Comparison of ENCODE assay signal across 9 cellular contexts in genomic region chr11:8917157-8917820, GRCh38. TPM values are rescaled to one million over a fixed set of nuclear protein-coding genes. Genes with fewer than 3 reads are reported as not detected.
DNase-seq lines count a peak whose midpoint lies in the region; ATAC-seq and TF ChIP-seq lines count a peak whose summit lies in the region.
"Had no signal": no experiment of that assay in that cellular context is flagged by ENCODE, and none has a peak within 500 bp of the region (broad histone marks: within the 10 kb centered on the region; RNA-seq: fewer than 3 reads in every experiment).

No MANE protein-coding gene starts in this region.

- H3K4me3 ChIP-seq in testis = no peak overlapping the region

- peak overlapping the region; percentile 60 to 71 for H3K27ac ChIP-seq in testis

- intact Hi-C loops in MCF 10A (cut with micrococcal nuclease) (loop anchor here (2.0 kb wide), 1 partner anchor 220 kb away; no protein-coding TSS in a partner anchor), testis (cut with DNase I; ENCODE audit: low total_unique reads) (no loop called here)

- BruUV-seq in MCF 10A (replicated peaks; lab: Mats Ljungman, UMichigan) = no TSS peak

- 47 to 52% methylated on average over 5 of the region's 5 CpGs for whole genome bisulfite sequencing in testis, 2 donors

- POLR2A ChIA-PET in MCF 10A (lab: Yijun Ruan, JAX) = interaction anchor here (0.6 to 1.8 kb wide), 4 partner anchors 43 to 271 kb away, joined by 3 to 12 read pairs (median 4); partner anchors contain the start of gene TMEM9B

- peaks cover 30% of the 10 kb centered on the region for H3K4me1 ChIP-seq in testis

- TF ChIP-seq CTCF in MCF 10A (IDR thresholded peaks at IDR 0.05; ENCODE audit: unreplicated experiment) (no peak), testis (IDR thresholded peaks at IDR 0.05) (no peak)

- CTCF ChIA-PET in MCF 10A (lab: Yijun Ruan, JAX) = interaction anchor here (1.6 to 9.0 kb wide), 2 partner anchors 41 to 46 kb away, joined by 4 to 155 read pairs; no protein-coding TSS in a partner anchor

- H3K9me3 Mint-ChIP-seq in MCF 10A (ENCODE audit: unreplicated experiment) = no peaks in the 10 kb centered on the region
- H3K9me3 Mint-ChIP-seq in effector memory CD8-positive, alpha-beta T cell = no peaks in the 10 kb centered on the region

- no peak for TF ChIP-seq POLR2A in testis (IDR thresholded peaks at IDR 0.05)

- H3K27me3 ChIP-seq in testis = no peaks in the 10 kb centered on the region

- ATAC-seq in effector memory CD8-positive, alpha-beta T cell (replicated peaks) = no peak

- no peaks in the 10 kb centered on the region for H3K36me3 ChIP-seq in testis (ENCODE audit: low read depth, missing control alignments)

- H3K36me3 Mint-ChIP-seq in MCF 10A (ENCODE audit: insufficient read depth, unreplicated experiment) = peaks cover 63% of the 10 kb centered on the region
- peaks cover 15% of the 10 kb centered on the region for H3K36me3 Mint-ChIP-seq in effector memory CD8-positive, alpha-beta T cell (ENCODE audit: insufficient read depth)

- H3K4me3 Mint-ChIP-seq in MCF 10A (ENCODE audit: unreplicated experiment) = peak overlapping the region; percentile 49
- H3K4me3 Mint-ChIP-seq in effector memory CD8-positive, alpha-beta T cell = no peak overlapping the region

- peak; percentile 92 for DNase-seq in HS-27A (ENCODE audit: low read depth)
- DNase-seq in MCF 10A (ENCODE audit: unreplicated experiment) = peak; percentile 64
- DNase-seq in islet precursor cell = peak; percentile 90
- peak; percentile 44 for DNase-seq in testis
- DNase-seq in NCI-H146 (lab: John Stamatoyannopoulos, UW) = no peak
- DNase-seq in effector memory CD8-positive, alpha-beta T cell = no peak
- no peak for DNase-seq in T-helper 9 cell
- no peak for DNase-seq in NCI-H526 (lab: John Stamatoyannopoulos, UW)
- DNase-seq: stimulated activated CD4-positive, alpha-beta T cell treated with anti-CD3 and anti-CD28 coated beads, Interleukin-4, amount 100 ng/mL, for 1 hour had no signal

- H3K27ac Mint-ChIP-seq in MCF 10A (ENCODE audit: low read depth, unreplicated experiment) = peak overlapping the region; percentile 72
- no peak overlapping the region for H3K27ac Mint-ChIP-seq in effector memory CD8-positive, alpha-beta T cell

- H3K4me1 Mint-ChIP-seq in MCF 10A (ENCODE audit: insufficient read depth, unreplicated experiment) = peaks cover 24% of the 10 kb centered on the region
- H3K4me1 Mint-ChIP-seq in effector memory CD8-positive, alpha-beta T cell (ENCODE audit: low read depth in 2 of 2) = peaks cover 15 to 17% of the 10 kb centered on the region in 2 donors

- H3K27me3 Mint-ChIP-seq in MCF 10A (ENCODE audit: insufficient read depth, unreplicated experiment) = no peaks in the 10 kb centered on the region
- H3K27me3 Mint-ChIP-seq in effector memory CD8-positive, alpha-beta T cell = no peaks in the 10 kb centered on the region

- no peaks in the 10 kb centered on the region for H3K9me3 ChIP-seq in testis

RNA-seq across cellular contexts. Expression of gene AKIP1, which starts 6.3 kb away (rescaled TPM):
- 64.6 and 67.6 TPM in 2 replicates for total RNA-seq in MCF 10A (2022)
- total RNA-seq in testis = 10 to 100 TPM; 38.5 to 40.4 TPM
- 30.9 TPM for polyA plus RNA-seq in testis (ENCODE audit: insufficient read depth, low read depth, low replicate concordance)

RNA-seq across cellular contexts. Expression of gene C11orf16, which starts 15.5 kb away (rescaled TPM):
- total RNA-seq in MCF 10A (2022) (not detected in 2 replicates), testis (1 to 10 TPM; 1.4 to 1.7 TPM)
- polyA plus RNA-seq in testis (ENCODE audit: insufficient read depth, low read depth, low replicate concordance) = 5.9 TPM

RNA-seq across cellular contexts. Expression of gene ASCL3, which starts 25.5 kb away (rescaled TPM):
- not detected in 2 replicates for total RNA-seq in MCF 10A (2022)
- total RNA-seq in testis = not detected
- polyA plus RNA-seq in testis (ENCODE audit: insufficient read depth, low read depth, low replicate concordance) = not detected

RNA-seq across cellular contexts. Expression of gene TMEM9B, which starts 47.0 kb away (rescaled TPM):
- total RNA-seq in MCF 10A (2022) = 30.0 and 35.3 TPM in 2 replicates
- total RNA-seq in testis = 10 to 100 TPM; 43.3 to 43.5 TPM
- polyA plus RNA-seq in testis (ENCODE audit: insufficient read depth, low read depth, low replicate concordance) = 55.0 TPM

Comparison
In these comparisons a context has a peak if more than half of its experiments do, and no peak if none do; other contexts are left out.
1. DNase-seq: peak in HS-27A (single experiment), MCF 10A (single experiment), islet precursor cell (single experiment) and testis (single experiment); none in NCI-H146 (single experiment), effector memory CD8-positive, alpha-beta T cell (0 of 3), T-helper 9 cell (single experiment) and NCI-H526 (0 of 2).